ENCODE assay signal across 8 cellular contexts in the genomic region with DNA sequence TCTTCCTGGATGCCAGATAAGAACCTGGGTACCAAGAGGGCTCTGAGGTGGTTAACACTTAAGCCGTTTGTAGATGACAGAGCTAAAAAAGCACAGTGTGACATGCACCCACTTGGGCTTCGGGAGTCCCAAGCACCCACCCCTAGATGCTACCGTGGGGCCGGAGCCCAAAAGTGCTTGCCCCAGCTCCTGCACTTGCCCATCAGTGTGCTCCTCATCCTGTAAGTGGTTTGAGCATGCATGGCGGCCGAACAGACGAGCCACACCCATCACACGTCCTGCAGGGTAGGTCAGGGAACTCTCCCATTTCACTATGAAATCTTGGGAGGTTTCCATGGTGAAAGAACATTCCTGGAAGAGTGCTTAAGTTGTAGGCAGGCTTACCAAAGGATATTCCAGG.
"Had no signal": no experiment of that assay in that cellular context is flagged by ENCODE, and none has a peak within 500 bp of the region (broad histone marks: within the 10 kb centered on the region; RNA-seq: fewer than 3 reads in every experiment).

No MANE protein-coding gene starts in this region.

- H3K27ac ChIP-seq: GM23248, HL-60 had no signal

- DNase-seq: GM23248, GOT3, H7, HFFc6 had no signal

- H3K4me1 ChIP-seq: HAP-1 had no signal

- ATAC-seq: HCT116, HepG2 had no signal

- H3K36me3 ChIP-seq: HAP-1 had no signal

- H3K9ac ChIP-seq: GM23248 had no signal

- H3K9me3 ChIP-seq: HAP-1 had no signal

- H3K4me3 ChIP-seq: GM23248, HAP-1 had no signal
